1 cellular context compared by ENCODE assay signal in the genomic region with DNA sequence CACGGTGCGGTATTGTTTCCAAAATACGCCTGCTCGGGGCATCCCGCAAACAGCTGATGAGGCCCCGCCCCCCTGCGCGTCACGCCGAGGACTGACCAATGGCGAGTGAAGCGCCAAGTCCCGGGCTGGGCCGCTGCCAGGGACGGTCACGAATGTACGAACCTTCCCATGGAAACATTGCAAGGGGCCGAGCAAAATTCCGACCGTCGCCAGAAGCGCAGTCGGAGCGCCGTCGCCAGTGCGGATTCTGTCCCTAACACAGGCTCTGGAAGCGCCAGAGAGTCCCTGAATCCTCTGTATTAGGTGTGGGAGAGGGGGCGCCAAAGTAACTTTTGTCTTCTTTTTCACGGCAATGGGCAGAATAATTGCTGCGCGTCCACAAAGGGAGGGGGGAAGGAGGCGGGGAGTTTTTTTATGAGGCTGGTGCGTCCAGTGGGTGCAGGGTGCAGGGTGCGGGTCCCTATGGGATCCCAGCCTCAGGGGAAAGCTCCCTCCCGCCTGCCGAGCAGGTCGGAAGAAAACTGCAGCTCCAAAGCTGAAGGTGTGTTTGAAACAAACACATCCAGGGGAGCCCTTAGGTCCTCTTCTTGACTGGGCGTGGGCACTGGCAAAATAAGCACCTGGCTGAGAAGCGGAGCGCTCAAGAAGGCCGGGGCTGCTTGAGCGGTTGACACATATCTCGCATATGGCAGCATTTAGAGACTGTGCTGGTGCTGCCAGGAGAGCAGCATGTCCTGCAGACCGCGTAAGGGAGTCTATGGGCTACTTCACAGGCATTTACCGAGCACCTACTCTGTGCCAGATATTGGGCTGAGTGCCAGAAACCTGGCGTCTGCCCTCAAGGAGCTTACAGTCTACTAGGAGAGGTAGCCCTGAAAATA.
TF ChIP-seq lines count a peak whose summit lies in the region.

A gene with protein sequence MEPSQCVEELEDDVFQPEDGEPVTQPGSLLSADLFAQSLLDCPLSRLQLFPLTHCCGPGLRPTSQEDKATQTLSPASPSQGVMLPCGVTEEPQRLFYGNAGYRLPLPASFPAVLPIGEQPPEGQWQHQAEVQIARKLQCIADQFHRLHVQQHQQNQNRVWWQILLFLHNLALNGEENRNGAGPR (minus strand): TSS at position 25 of the 881 bp plus-strand sequence. CDS start 2,793 bp downstream, outside the sequence.

TF ChIP-seq in HEK293, 187 proteins besides CTCF, POLR2A, EP300 and RAD21 (continued from another document and continues in another):
- peak; percentile 85 for TF ChIP-seq PRDM10 (tag by site-specific recombination; IDR thresholded peaks at IDR 0.05)
- 0 out of 2 replicates have a peak, but pooled peaks have one; percentile 42 for TF ChIP-seq ZNF324 (tag by site-specific recombination; IDR thresholded peaks at IDR 0.05)
- TF ChIP-seq, protein P1, sequence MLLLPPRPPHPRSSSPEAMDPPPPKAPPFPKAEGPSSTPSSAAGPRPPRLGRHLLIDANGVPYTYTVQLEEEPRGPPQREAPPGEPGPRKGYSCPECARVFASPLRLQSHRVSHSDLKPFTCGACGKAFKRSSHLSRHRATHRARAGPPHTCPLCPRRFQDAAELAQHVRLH (tag by site-specific recombination; IDR thresholded peaks at IDR 0.05) = 0 out of 2 replicates have a peak, but pooled peaks have one; percentile 58
- no peak for TF ChIP-seq ZNF837 (tag by site-specific recombination; IDR thresholded peaks at IDR 0.05)
- TF ChIP-seq TSHZ1 (tag by site-specific recombination; IDR thresholded peaks at IDR 0.05; ENCODE audit: borderline replicate concordance) = no peak
- TF ChIP-seq ZNF785 (tag by site-specific recombination; IDR thresholded peaks at IDR 0.05) = no peak
- TF ChIP-seq SP2 (tag by site-specific recombination; IDR thresholded peaks at IDR 0.05) = peak; percentile 76
- TF ChIP-seq ZNF2 (tag by site-specific recombination; IDR thresholded peaks at IDR 0.05) = no peak
- peak; percentile 86 for TF ChIP-seq PRDM6 (tag by site-specific recombination; IDR thresholded peaks at IDR 0.05)
- TF ChIP-seq SP7 (tag by site-specific recombination; IDR thresholded peaks at IDR 0.05) = peak; percentile 72
- TF ChIP-seq, protein P2, sequence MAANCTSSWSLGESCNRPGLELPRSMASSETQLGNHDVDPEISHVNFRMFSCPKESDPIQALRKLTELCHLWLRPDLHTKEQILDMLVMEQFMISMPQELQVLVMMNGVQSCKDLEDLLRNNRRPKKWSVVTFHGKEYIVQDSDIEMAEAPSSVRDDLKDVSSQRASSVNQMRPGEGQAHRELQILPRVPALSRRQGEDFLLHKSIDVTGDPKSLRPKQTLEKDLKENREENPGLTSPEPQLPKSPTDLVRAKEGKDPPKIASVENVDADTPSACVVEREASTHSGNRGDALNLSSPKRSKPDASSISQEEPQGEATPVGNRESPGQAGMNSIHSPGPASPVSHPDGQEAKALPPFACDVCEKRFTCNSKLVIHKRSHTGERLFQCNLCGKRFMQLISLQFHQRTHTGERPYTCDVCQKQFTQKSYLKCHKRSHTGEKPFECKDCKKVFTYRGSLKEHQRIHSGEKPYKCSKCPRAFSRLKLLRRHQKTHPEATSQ (tag by site-specific recombination; IDR thresholded peaks at IDR 0.05) = no peak
- TF ChIP-seq ZNF555 (tag by site-specific recombination; conservative IDR thresholded peaks at IDR 0.05) = no peak
- TF ChIP-seq ZNF571 (tag by site-specific recombination; IDR thresholded peaks at IDR 0.05) = no peak
- no peak for TF ChIP-seq ZBTB49 (tag by site-specific recombination; IDR thresholded peaks at IDR 0.05; ENCODE audit: low read depth)
- peak; percentile 59; the same call in 1 of the 2 replicates for TF ChIP-seq KLF8 (tag by site-specific recombination; IDR thresholded peaks at IDR 0.05)
- TF ChIP-seq, protein P3, sequence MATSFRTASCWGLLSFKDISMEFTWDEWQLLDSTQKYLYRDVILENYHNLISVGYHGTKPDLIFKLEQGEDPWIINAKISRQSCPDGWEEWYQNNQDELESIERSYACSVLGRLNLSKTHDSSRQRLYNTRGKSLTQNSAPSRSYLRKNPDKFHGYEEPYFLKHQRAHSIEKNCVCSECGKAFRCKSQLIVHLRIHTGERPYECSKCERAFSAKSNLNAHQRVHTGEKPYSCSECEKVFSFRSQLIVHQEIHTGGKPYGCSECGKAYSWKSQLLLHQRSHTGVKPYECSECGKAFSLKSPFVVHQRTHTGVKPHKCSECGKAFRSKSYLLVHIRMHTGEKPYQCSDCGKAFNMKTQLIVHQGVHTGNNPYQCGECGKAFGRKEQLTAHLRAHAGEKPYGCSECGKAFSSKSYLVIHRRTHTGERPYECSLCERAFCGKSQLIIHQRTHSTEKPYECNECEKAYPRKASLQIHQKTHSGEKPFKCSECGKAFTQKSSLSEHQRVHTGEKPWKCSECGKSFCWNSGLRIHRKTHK (tag by site-specific recombination; IDR thresholded peaks at IDR 0.05) = no peak
- TF ChIP-seq ZNF747 (tag by site-specific recombination; IDR thresholded peaks at IDR 0.05) = no peak
- peak; percentile 74 for TF ChIP-seq ZNF501 (tag by site-specific recombination; IDR thresholded peaks at IDR 0.05)
- no peak for TF ChIP-seq ZNF266 (tag by site-specific recombination; IDR thresholded peaks at IDR 0.05; ENCODE audit: low read depth)
- TF ChIP-seq ZNF175 (tag by site-specific recombination; IDR thresholded peaks at IDR 0.05) = no peak
- TF ChIP-seq ZNF623 (tag by site-specific recombination; IDR thresholded peaks at IDR 0.05) = no peak
- no peak for TF ChIP-seq PBX3 (CRISPR knock-in tag; IDR thresholded peaks at IDR 0.05)
- no peak for TF ChIP-seq ZNF530 (tag by site-specific recombination; IDR thresholded peaks at IDR 0.05; ENCODE audit: low read depth)
- TF ChIP-seq REPIN1 (tag by site-specific recombination; IDR thresholded peaks at IDR 0.05; ENCODE audit: low read depth) = no peak
- no peak; the same call in 1 of the 2 replicates for TF ChIP-seq ZNF24 (tag by site-specific recombination; IDR thresholded peaks at IDR 0.05)
- no peak for TF ChIP-seq ZNF768 (tag by site-specific recombination; IDR thresholded peaks at IDR 0.05)
- peak; percentile 68 for TF ChIP-seq ZXDB (tag by site-specific recombination; IDR thresholded peaks at IDR 0.05)
- no peak for TF ChIP-seq ZNF112 (tag by site-specific recombination; IDR thresholded peaks at IDR 0.05)
- no peak for TF ChIP-seq ZNF610 (tag by site-specific recombination; IDR thresholded peaks at IDR 0.05; ENCODE audit: borderline replicate concordance)
- TF ChIP-seq HOXA7 (CRISPR knock-in tag; IDR thresholded peaks at IDR 0.05; ENCODE audit: borderline replicate concordance) = no peak
- no peak for TF ChIP-seq ZNF157 (tag by site-specific recombination; IDR thresholded peaks at IDR 0.05)
- no peak for TF ChIP-seq ZNF776 (tag by site-specific recombination; IDR thresholded peaks at IDR 0.05; ENCODE audit: borderline replicate concordance)
- TF ChIP-seq ZNF488 (tag by site-specific recombination; IDR thresholded peaks at IDR 0.05) = no peak
- no peak for TF ChIP-seq ZNF140 (tag by site-specific recombination; IDR thresholded peaks at IDR 0.05)
- no peak for TF ChIP-seq ZNF37A (tag by site-specific recombination; IDR thresholded peaks at IDR 0.05)
- 0 out of 2 replicates have a peak, but pooled peaks have one; percentile 31 for TF ChIP-seq BCL11B (tag by site-specific recombination; IDR thresholded peaks at IDR 0.05; ENCODE audit: low read depth)
- no peak for TF ChIP-seq ZNF510 (tag by site-specific recombination; IDR thresholded peaks at IDR 0.05; ENCODE audit: insufficient replicate concordance)
- TF ChIP-seq ZNF174 (tag by site-specific recombination; IDR thresholded peaks at IDR 0.05) = no peak
- TF ChIP-seq ZNF473 (tag by site-specific recombination; IDR thresholded peaks at IDR 0.05) = no peak
- TF ChIP-seq ZIC2 (tag by site-specific recombination; IDR thresholded peaks at IDR 0.05) = peak; percentile 22; the same call in 1 of the 2 replicates
- TF ChIP-seq GLIS2 (tag by site-specific recombination; IDR thresholded peaks at IDR 0.05) = 0 out of 2 replicates have a peak, but pooled peaks have one; percentile 13
- no peak for TF ChIP-seq ZNF544 (tag by site-specific recombination; IDR thresholded peaks at IDR 0.05)
